In genomic region chr7:112448376-112448775, GRCh38 we compare ENCODE assay signal across 1 cellular context.
TF ChIP-seq lines count a peak whose summit lies in the region.

No MANE protein-coding gene starts in this region.

TF ChIP-seq in GM12878, 131 proteins besides CTCF, POLR2A, EP300 and RAD21:
- TF ChIP-seq TBL1XR1 (IDR thresholded peaks at IDR 0.05; ENCODE audit: low read depth, low read length), result no peak
- TF ChIP-seq CEBPB (IDR thresholded peaks at IDR 0.05; ENCODE audit: borderline replicate concordance in 1 of 2, low read depth in 2 of 2, low read length in 2 of 2), result no peak
